ENCODE assay signal across 20 cellular contexts in genomic region chr12:124605150-124605549, GRCh38. TPM values are rescaled to one million over a fixed set of nuclear protein-coding genes. Genes with fewer than 3 reads are reported as not detected.
DNase-seq lines count a peak whose midpoint lies in the region; TF ChIP-seq lines count a peak whose summit lies in the region.
"Had no signal": no experiment of that assay in that cellular context is flagged by ENCODE, and none has a peak within 500 bp of the region (broad histone marks: within the 10 kb centered on the region; RNA-seq: fewer than 3 reads in every experiment).

No MANE protein-coding gene starts in this region.

- no peaks in the 10 kb centered on the region for H3K36me3 ChIP-seq in sigmoid colon
- H3K36me3 ChIP-seq in A673 (ENCODE audit: insufficient read depth, low read length, poor library complexity, severe bottlenecking), result no peaks in the 10 kb centered on the region

- DNase-seq in NCI-H2029 (lab: John Stamatoyannopoulos, UW) (peak; percentile 30), NCI-H2029 treated with DMSO at 0.1 percent for 48 hours (lab: John Stamatoyannopoulos, UW) (no peak), NCI-H69 (lab: John Stamatoyannopoulos, UW) (peak; percentile 29), glutamatergic neuron (no peak), sigmoid colon (no peak), mesothelial cell of epicardium (ENCODE audit: low spot score in 2 of 2, unreplicated experiment in 2 of 2) (no peak), A673 (ENCODE audit: low spot score) (no peak)
- DNase-seq in central memory CD4-positive, alpha-beta T cell, result no peak
- DNase-seq: 8988T; activated naive CD8-positive, alpha-beta T cell treated with anti-CD3 and anti-CD28 coated beads for 36 hours; hypothalamus; Karpas-422; NCI-H1105; NCI-H2107; psoas muscle; stimulated activated CD4-positive, alpha-beta T cell treated with anti-CD3 and anti-CD28 coated beads, Interleukin-4, amount 100 ng/mL, for 24 hours; T1000 had no signal

- TF ChIP-seq POLR2A in sigmoid colon (IDR thresholded peaks at IDR 0.05), result no peak

- H3K27me3 Mint-ChIP-seq in glutamatergic neuron (ENCODE audit: unreplicated experiment) (peaks cover 21% of the 10 kb centered on the region), mesothelial cell of epicardium (ENCODE audit: low read depth) (no peaks in the 10 kb centered on the region)

- H3K36me3 Mint-ChIP-seq in glutamatergic neuron (ENCODE audit: unreplicated experiment) (no peaks in the 10 kb centered on the region), mesothelial cell of epicardium (no peaks in the 10 kb centered on the region)
- H3K36me3 Mint-ChIP-seq: activated naive CD8-positive, alpha-beta T cell treated with anti-CD3 and anti-CD28 coated beads for 36 hours; memory B cell had no signal

- peak overlapping the region; percentile 39 for H3K27ac Mint-ChIP-seq in glutamatergic neuron (ENCODE audit: unreplicated experiment)
- H3K27ac Mint-ChIP-seq in mesothelial cell of epicardium, result no peak overlapping the region
- H3K27ac Mint-ChIP-seq: activated naive CD8-positive, alpha-beta T cell treated with anti-CD3 and anti-CD28 coated beads for 36 hours; memory B cell had no signal

- H3K9me3 ChIP-seq in sigmoid colon (no peaks in the 10 kb centered on the region), A673 (ENCODE audit: low read depth, low read length, poor library complexity, severe bottlenecking) (no peaks in the 10 kb centered on the region)
- H3K9me3 ChIP-seq: psoas muscle had no signal

- no peaks in the 10 kb centered on the region for H3K27me3 ChIP-seq in sigmoid colon
- no peaks in the 10 kb centered on the region for H3K27me3 ChIP-seq in A673 (replicated peaks; ENCODE audit: insufficient read depth, low read depth, low read length, poor library complexity)

- H3K27ac ChIP-seq in sigmoid colon (peak overlapping the region in 3 of 4 donors; percentile 67 to 75 (median 67)), A673 (ENCODE audit: low read depth, low read length, poor library complexity, severe bottlenecking) (no peak overlapping the region)
- H3K27ac ChIP-seq: C4-2B, psoas muscle had no signal

- TF ChIP-seq CTCF in glutamatergic neuron (IDR thresholded peaks at IDR 0.05; ENCODE audit: partially characterized antibody, unreplicated experiment), result no peak
- no peak for TF ChIP-seq CTCF in sigmoid colon (IDR thresholded peaks at IDR 0.05)
- no peak for TF ChIP-seq CTCF in mesothelial cell of epicardium (IDR thresholded peaks at IDR 0.05; ENCODE audit: unreplicated experiment)
- no peak for TF ChIP-seq CTCF in A673 (conservative IDR thresholded peaks at IDR 0.05; ENCODE audit: low read depth, low read length)

- no TSS peak for BruUV-seq in A673 (replicated peaks; lab: Mats Ljungman, UMichigan)

- peaks cover 45% of the 10 kb centered on the region for H3K4me1 Mint-ChIP-seq in glutamatergic neuron (ENCODE audit: low read depth, unreplicated experiment)
- peaks cover 67% of the 10 kb centered on the region for H3K4me1 Mint-ChIP-seq in mesothelial cell of epicardium

- intact Hi-C loops in sigmoid colon (cut with DNase I), result no loop called here
- intact Hi-C loops in A673 (cut with micrococcal nuclease; ENCODE audit: unreplicated experiment), result no loop called here

- H3K4me3 ChIP-seq in sigmoid colon, result no peak overlapping the region
- no peak overlapping the region for H3K4me3 ChIP-seq in A673 (ENCODE audit: low read depth, low read length, poor library complexity, severe bottlenecking)
- H3K4me3 ChIP-seq: psoas muscle, smooth muscle cell had no signal

- no peak for TF ChIP-seq EP300 in sigmoid colon (IDR thresholded peaks at IDR 0.05)

- H3K4me3 Mint-ChIP-seq in glutamatergic neuron (ENCODE audit: unreplicated experiment), result no peak overlapping the region
- H3K4me3 Mint-ChIP-seq in mesothelial cell of epicardium, result no peak overlapping the region
- H3K4me3 Mint-ChIP-seq: activated naive CD8-positive, alpha-beta T cell treated with anti-CD3 and anti-CD28 coated beads for 36 hours; memory B cell had no signal

- H3K4me1 ChIP-seq in sigmoid colon (peaks cover 0 to 40% (median 38%) of the 10 kb centered on the region in 4 donors), A673 (ENCODE audit: insufficient read depth, low read length, poor library complexity, severe bottlenecking) (peaks cover 8% of the 10 kb centered on the region)
- H3K4me1 ChIP-seq: psoas muscle had no signal

- CTCF ChIA-PET in A673 (lab: Charles Lee), result no interaction called here

- POLR2A ChIA-PET in A673 (lab: Charles Lee; ENCODE audit: low non-redundant PET), result no interaction called here

- 58 to 79% methylated on average over 7 of the region's 7 CpGs for WGBS in sigmoid colon, 2 donors

- peaks cover 17% of the 10 kb centered on the region for H3K9me3 Mint-ChIP-seq in glutamatergic neuron (ENCODE audit: unreplicated experiment)
- H3K9me3 Mint-ChIP-seq in mesothelial cell of epicardium, result no peaks in the 10 kb centered on the region
- H3K9me3 Mint-ChIP-seq: activated naive CD8-positive, alpha-beta T cell treated with anti-CD3 and anti-CD28 coated beads for 36 hours; memory B cell had no signal

RNA-seq across cellular contexts. Expression of gene NCOR2, which starts 37.7 kb away (rescaled TPM):
- total RNA-seq in glutamatergic neuron (ENCODE audit: unreplicated experiment) (360 TPM), sigmoid colon (100 to 1,000 TPM in 1 of 4 donors, 10 to 100 TPM in 3; 42.5 to 134 (median 73.5) TPM), mesothelial cell of epicardium (316 to 336 TPM (median 331 TPM) in 3 replicates), A673 (2021) (227 and 276 TPM in 2 replicates)
- polyA plus RNA-seq in sigmoid colon, result 10 to 100 TPM; 18.6 to 81.8 (median 24.7) TPM

Comparison
In these comparisons a context has a peak if more than half of its experiments do, and no peak if none do; other contexts are left out.
1. DNase-seq: peak in NCI-H2029 (single experiment) and NCI-H69 (single experiment); none in NCI-H2029 treated with DMSO at 0.1 percent for 48 hours (single experiment), glutamatergic neuron (single experiment), sigmoid colon (single experiment), central memory CD4-positive, alpha-beta T cell (single experiment), mesothelial cell of epicardium (0 of 2) and A673 (single experiment).